In the genomic region with DNA sequence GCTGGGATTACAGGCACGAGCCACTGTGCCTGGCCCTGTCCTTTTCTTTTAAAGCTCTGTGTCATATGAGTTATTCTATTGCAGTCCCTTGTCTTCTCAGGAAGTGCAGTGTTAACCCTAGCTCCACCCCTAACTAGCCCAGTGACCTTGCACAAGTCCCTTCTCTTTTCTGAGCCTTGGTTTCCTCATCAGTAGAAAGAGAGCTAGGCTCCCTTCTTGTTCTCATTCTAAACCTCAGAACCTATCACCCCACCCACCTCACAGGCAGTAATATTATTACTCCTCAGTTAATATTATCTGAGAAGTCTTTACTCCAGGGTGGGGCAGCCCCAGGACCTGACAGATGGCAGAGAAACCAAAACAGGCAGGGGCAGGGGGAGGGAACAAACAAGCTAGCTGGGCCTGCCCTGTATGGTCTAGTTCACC, we compare ENCODE assay signal across 9 cellular contexts. TPM values are rescaled to one million over a fixed set of nuclear protein-coding genes. Genes with fewer than 3 reads are reported as not detected.
A peak's percentile ranks its signal among the peaks of the same experiment; 100 is the strongest.
DNase-seq lines count a peak whose midpoint lies in the region; ATAC-seq and TF ChIP-seq lines count a peak whose summit lies in the region.
"Had no signal": no experiment of that assay in that cellular context is flagged by ENCODE, and none has a peak within 500 bp of the region (broad histone marks: within the 10 kb centered on the region; RNA-seq: fewer than 3 reads in every experiment).

No MANE protein-coding gene starts in this region.

- no peaks in the 10 kb centered on the region for H3K27me3 Mint-ChIP-seq in activated T-helper 17 cell treated with anti-CD3 and anti-CD28 coated beads, Interleukin-2, amount 50 U/mL, for 72 hours

- peak; percentile 70 for DNase-seq in GM06990 (ENCODE audit: extremely low read depth, insufficient read length)
- DNase-seq in HEK293T (ENCODE audit: extremely low spot score) = no peak
- DNase-seq in aorta = no peak
- no peak for DNase-seq in RWPE1 (ENCODE audit: low spot score)
- DNase-seq in stimulated activated CD4-positive, alpha-beta T cell treated with anti-CD3 and anti-CD28 coated beads, Interleukin-4, amount 100 ng/mL, for 4 hours = no peak

- H3K4me3 ChIP-seq in GM06990 (replicated peaks; ENCODE audit: low read depth, low read length) (peak overlapping the region; percentile 13), aorta (ENCODE audit: low read length in 2 of 2) (no peak overlapping the region)

- intact Hi-C loops in aorta (cut with DNase I) = no loop called here

- CTCF ChIA-PET in HEK293T (lab: Yijun Ruan, JAX) = interaction anchor here (1.5 kb wide), 1 partner anchor 19 kb away, joined by 3 read pairs; no protein-coding TSS in a partner anchor
- CTCF ChIA-PET in RWPE1 (lab: Yijun Ruan, JAX) = interaction anchor here (0.6 to 2.3 kb wide), 4 partner anchors 8 to 730 kb away, joined by 5 to 9 read pairs (median 8); no protein-coding TSS in a partner anchor

- H3K27me3 ChIP-seq in GM06990 (replicated peaks; ENCODE audit: control insufficient read depth, insufficient read depth, low read length) (no peaks in the 10 kb centered on the region), aorta (ENCODE audit: control insufficient read depth in 1 of 2, insufficient read depth in 2 of 2, low read length in 1 of 2) (no peaks in the 10 kb centered on the region)

- TF ChIP-seq CTCF in GM06990 (IDR thresholded peaks at IDR 0.05; ENCODE audit: insufficient read depth, low read length, poor library complexity, severe bottlenecking) (no peak), RWPE1 (conservative IDR thresholded peaks at IDR 0.05; ENCODE audit: low read depth) (no peak)

- H3K27ac ChIP-seq in aorta (ENCODE audit: low read depth in 1 of 2, low read length in 2 of 2) (no peak overlapping the region), RWPE1 (no peak overlapping the region)
- H3K27ac ChIP-seq: parathyroid adenoma had no signal

- WGBS in aorta, 2 donors = 88 to 93% methylated on average over 1 of the region's 1 CpG

- peaks cover 69% of the 10 kb centered on the region for H3K4me1 Mint-ChIP-seq in activated T-helper 17 cell treated with anti-CD3 and anti-CD28 coated beads, Interleukin-2, amount 50 U/mL, for 72 hours

- POLR2A ChIA-PET in HEK293T (lab: Yijun Ruan, JAX) = interaction anchor here (0.7 to 0.9 kb wide), 2 partner anchors 8 to 12 kb away, joined by 3 read pairs; no protein-coding TSS in a partner anchor
- POLR2A ChIA-PET in RWPE1 (lab: Yijun Ruan, JAX; ENCODE audit: low non-redundant PET) = interaction anchor here (0.6 kb wide), 1 partner anchor 10 kb away, joined by 3 read pairs; no protein-coding TSS in a partner anchor

- H3K36me3 Mint-ChIP-seq in activated T-helper 17 cell treated with anti-CD3 and anti-CD28 coated beads, Interleukin-2, amount 50 U/mL, for 72 hours (ENCODE audit: low read depth) = peaks cover 75% of the 10 kb centered on the region

- no peaks in the 10 kb centered on the region for H3K9me3 ChIP-seq in aorta (ENCODE audit: control insufficient read depth, low read length)

- H3K27ac Mint-ChIP-seq in activated T-helper 17 cell treated with anti-CD3 and anti-CD28 coated beads, Interleukin-2, amount 50 U/mL, for 72 hours = peak overlapping the region; percentile 98

- peak overlapping the region; percentile 80 for H3K4me3 Mint-ChIP-seq in activated T-helper 17 cell treated with anti-CD3 and anti-CD28 coated beads, Interleukin-2, amount 50 U/mL, for 72 hours

- H3K36me3 ChIP-seq in GM06990 (ENCODE audit: control insufficient read depth, insufficient read depth, low read length) = no peaks in the 10 kb centered on the region; the same call in 1 of the 2 replicates
- no peaks in the 10 kb centered on the region for H3K36me3 ChIP-seq in aorta (ENCODE audit: control insufficient read depth in 1 of 2, insufficient read depth in 2 of 2, low read length in 1 of 2)

- H3K4me1 ChIP-seq in aorta (ENCODE audit: control insufficient read depth in 1 of 2, insufficient read depth in 2 of 2, low read length in 2 of 2) = no peaks in the 10 kb centered on the region

- no peaks in the 10 kb centered on the region for H3K9me3 Mint-ChIP-seq in activated T-helper 17 cell treated with anti-CD3 and anti-CD28 coated beads, Interleukin-2, amount 50 U/mL, for 72 hours

- peak; percentile 48 for ATAC-seq in GM19452 (IDR thresholded peaks at IDR 0.05; ENCODE audit: unreplicated experiment)
- peak; percentile 56 for ATAC-seq in HG03432 (IDR thresholded peaks at IDR 0.05; ENCODE audit: unreplicated experiment)
- ATAC-seq in activated T-helper 17 cell treated with anti-CD3 and anti-CD28 coated beads, Interleukin-2, amount 50 U/mL, for 72 hours (replicated peaks) = peak; percentile 65
- ATAC-seq in aorta (ENCODE audit: low FRiP score) = no peak

TF ChIP-seq in HEK293T, 16 proteins besides CTCF, POLR2A, EP300 and RAD21:
- TF ChIP-seq, protein P1, sequence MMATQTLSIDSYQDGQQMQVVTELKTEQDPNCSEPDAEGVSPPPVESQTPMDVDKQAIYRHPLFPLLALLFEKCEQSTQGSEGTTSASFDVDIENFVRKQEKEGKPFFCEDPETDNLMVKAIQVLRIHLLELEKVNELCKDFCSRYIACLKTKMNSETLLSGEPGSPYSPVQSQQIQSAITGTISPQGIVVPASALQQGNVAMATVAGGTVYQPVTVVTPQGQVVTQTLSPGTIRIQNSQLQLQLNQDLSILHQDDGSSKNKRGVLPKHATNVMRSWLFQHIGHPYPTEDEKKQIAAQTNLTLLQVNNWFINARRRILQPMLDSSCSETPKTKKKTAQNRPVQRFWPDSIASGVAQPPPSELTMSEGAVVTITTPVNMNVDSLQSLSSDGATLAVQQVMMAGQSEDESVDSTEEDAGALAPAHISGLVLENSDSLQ (IDR thresholded peaks at IDR 0.05) = no peak
- TF ChIP-seq SUZ12 (IDR thresholded peaks at IDR 0.05) (no peak), L3MBTL2 (conservative IDR thresholded peaks at IDR 0.05) (no peak), BHLHE40 (IDR thresholded peaks at IDR 0.05; ENCODE audit: borderline replicate concordance) (no peak), NFRKB (IDR thresholded peaks at IDR 0.05) (no peak)
TF ChIP-seq in HEK293T: peak in this region for 0.

RNA-seq across cellular contexts. Expression of a gene that starts 7.2 kb away (rescaled TPM):
- 100 to 1,000 TPM; 269 to 291 TPM for total RNA-seq in activated T-helper 17 cell treated with anti-CD3 and anti-CD28 coated beads, Interleukin-2, amount 50 U/mL, for 72 hours
- total RNA-seq in aorta = 100 to 1,000 TPM in 1 of 2 donors, 10 to 100 TPM in 1; 42.0 to 144 TPM
- polyA plus RNA-seq in aorta = 100 to 1,000 TPM in 1 of 2 donors, 10 to 100 TPM in 1; 84.9 to 141 TPM
